ENCODE assay signal across 1 cellular context in the genomic region with DNA sequence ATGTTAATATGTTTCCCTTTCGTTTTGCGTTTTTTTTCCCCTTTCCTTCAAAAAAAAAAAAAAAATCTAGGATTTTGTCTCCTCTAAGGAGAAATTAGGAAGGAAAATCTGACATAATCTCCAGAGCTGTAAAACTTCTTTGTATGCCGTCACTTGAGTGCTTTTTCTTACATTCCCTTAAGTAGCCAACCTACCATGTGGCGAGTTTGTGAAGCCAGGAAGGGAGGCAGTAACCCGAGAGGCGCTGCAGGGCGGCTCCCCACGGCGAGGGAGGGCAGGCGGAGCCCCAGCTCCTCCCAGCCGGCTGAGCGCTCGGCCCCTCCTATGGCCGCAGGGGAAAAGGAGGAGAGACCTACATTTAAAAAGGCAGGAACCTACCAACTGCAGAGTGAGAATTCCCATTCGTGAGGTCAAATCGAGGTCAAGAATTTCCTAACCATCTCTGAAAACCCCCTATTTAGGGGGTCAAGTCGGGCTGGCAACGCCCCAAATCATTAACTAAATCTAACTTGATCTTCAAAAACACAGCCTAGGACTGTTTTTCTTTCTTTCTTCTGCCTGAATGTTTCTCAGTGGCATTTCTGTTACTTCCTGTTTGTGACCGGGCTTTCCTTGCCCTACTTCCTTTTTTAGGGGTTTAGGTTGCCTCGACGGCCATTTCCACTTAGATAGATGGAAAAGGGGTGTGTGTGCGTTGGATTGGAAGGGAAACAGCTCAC.
TF ChIP-seq lines count a peak whose summit lies in the region.

No MANE protein-coding gene starts in this region.

TF ChIP-seq in K562, 482 proteins besides CTCF, POLR2A, EP300 and RAD21 (continued from another document and continues in another):
- TF ChIP-seq, protein P1, sequence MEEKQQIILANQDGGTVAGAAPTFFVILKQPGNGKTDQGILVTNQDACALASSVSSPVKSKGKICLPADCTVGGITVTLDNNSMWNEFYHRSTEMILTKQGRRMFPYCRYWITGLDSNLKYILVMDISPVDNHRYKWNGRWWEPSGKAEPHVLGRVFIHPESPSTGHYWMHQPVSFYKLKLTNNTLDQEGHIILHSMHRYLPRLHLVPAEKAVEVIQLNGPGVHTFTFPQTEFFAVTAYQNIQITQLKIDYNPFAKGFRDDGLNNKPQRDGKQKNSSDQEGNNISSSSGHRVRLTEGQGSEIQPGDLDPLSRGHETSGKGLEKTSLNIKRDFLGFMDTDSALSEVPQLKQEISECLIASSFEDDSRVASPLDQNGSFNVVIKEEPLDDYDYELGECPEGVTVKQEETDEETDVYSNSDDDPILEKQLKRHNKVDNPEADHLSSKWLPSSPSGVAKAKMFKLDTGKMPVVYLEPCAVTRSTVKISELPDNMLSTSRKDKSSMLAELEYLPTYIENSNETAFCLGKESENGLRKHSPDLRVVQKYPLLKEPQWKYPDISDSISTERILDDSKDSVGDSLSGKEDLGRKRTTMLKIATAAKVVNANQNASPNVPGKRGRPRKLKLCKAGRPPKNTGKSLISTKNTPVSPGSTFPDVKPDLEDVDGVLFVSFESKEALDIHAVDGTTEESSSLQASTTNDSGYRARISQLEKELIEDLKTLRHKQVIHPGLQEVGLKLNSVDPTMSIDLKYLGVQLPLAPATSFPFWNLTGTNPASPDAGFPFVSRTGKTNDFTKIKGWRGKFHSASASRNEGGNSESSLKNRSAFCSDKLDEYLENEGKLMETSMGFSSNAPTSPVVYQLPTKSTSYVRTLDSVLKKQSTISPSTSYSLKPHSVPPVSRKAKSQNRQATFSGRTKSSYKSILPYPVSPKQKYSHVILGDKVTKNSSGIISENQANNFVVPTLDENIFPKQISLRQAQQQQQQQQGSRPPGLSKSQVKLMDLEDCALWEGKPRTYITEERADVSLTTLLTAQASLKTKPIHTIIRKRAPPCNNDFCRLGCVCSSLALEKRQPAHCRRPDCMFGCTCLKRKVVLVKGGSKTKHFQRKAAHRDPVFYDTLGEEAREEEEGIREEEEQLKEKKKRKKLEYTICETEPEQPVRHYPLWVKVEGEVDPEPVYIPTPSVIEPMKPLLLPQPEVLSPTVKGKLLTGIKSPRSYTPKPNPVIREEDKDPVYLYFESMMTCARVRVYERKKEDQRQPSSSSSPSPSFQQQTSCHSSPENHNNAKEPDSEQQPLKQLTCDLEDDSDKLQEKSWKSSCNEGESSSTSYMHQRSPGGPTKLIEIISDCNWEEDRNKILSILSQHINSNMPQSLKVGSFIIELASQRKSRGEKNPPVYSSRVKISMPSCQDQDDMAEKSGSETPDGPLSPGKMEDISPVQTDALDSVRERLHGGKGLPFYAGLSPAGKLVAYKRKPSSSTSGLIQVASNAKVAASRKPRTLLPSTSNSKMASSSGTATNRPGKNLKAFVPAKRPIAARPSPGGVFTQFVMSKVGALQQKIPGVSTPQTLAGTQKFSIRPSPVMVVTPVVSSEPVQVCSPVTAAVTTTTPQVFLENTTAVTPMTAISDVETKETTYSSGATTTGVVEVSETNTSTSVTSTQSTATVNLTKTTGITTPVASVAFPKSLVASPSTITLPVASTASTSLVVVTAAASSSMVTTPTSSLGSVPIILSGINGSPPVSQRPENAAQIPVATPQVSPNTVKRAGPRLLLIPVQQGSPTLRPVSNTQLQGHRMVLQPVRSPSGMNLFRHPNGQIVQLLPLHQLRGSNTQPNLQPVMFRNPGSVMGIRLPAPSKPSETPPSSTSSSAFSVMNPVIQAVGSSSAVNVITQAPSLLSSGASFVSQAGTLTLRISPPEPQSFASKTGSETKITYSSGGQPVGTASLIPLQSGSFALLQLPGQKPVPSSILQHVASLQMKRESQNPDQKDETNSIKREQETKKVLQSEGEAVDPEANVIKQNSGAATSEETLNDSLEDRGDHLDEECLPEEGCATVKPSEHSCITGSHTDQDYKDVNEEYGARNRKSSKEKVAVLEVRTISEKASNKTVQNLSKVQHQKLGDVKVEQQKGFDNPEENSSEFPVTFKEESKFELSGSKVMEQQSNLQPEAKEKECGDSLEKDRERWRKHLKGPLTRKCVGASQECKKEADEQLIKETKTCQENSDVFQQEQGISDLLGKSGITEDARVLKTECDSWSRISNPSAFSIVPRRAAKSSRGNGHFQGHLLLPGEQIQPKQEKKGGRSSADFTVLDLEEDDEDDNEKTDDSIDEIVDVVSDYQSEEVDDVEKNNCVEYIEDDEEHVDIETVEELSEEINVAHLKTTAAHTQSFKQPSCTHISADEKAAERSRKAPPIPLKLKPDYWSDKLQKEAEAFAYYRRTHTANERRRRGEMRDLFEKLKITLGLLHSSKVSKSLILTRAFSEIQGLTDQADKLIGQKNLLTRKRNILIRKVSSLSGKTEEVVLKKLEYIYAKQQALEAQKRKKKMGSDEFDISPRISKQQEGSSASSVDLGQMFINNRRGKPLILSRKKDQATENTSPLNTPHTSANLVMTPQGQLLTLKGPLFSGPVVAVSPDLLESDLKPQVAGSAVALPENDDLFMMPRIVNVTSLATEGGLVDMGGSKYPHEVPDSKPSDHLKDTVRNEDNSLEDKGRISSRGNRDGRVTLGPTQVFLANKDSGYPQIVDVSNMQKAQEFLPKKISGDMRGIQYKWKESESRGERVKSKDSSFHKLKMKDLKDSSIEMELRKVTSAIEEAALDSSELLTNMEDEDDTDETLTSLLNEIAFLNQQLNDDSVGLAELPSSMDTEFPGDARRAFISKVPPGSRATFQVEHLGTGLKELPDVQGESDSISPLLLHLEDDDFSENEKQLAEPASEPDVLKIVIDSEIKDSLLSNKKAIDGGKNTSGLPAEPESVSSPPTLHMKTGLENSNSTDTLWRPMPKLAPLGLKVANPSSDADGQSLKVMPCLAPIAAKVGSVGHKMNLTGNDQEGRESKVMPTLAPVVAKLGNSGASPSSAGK (IDR thresholded peaks at IDR 0.05) = peak; percentile 88
- TF ChIP-seq, protein P2, sequence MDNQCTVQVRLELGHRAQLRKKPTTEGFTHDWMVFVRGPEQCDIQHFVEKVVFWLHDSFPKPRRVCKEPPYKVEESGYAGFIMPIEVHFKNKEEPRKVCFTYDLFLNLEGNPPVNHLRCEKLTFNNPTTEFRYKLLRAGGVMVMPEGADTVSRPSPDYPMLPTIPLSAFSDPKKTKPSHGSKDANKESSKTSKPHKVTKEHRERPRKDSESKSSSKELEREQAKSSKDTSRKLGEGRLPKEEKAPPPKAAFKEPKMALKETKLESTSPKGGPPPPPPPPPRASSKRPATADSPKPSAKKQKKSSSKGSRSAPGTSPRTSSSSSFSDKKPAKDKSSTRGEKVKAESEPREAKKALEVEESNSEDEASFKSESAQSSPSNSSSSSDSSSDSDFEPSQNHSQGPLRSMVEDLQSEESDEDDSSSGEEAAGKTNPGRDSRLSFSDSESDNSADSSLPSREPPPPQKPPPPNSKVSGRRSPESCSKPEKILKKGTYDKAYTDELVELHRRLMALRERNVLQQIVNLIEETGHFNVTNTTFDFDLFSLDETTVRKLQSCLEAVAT (IDR thresholded peaks at IDR 0.05) = no peak; a peak in 1 of 4 replicates
- TF ChIP-seq, protein P3, sequence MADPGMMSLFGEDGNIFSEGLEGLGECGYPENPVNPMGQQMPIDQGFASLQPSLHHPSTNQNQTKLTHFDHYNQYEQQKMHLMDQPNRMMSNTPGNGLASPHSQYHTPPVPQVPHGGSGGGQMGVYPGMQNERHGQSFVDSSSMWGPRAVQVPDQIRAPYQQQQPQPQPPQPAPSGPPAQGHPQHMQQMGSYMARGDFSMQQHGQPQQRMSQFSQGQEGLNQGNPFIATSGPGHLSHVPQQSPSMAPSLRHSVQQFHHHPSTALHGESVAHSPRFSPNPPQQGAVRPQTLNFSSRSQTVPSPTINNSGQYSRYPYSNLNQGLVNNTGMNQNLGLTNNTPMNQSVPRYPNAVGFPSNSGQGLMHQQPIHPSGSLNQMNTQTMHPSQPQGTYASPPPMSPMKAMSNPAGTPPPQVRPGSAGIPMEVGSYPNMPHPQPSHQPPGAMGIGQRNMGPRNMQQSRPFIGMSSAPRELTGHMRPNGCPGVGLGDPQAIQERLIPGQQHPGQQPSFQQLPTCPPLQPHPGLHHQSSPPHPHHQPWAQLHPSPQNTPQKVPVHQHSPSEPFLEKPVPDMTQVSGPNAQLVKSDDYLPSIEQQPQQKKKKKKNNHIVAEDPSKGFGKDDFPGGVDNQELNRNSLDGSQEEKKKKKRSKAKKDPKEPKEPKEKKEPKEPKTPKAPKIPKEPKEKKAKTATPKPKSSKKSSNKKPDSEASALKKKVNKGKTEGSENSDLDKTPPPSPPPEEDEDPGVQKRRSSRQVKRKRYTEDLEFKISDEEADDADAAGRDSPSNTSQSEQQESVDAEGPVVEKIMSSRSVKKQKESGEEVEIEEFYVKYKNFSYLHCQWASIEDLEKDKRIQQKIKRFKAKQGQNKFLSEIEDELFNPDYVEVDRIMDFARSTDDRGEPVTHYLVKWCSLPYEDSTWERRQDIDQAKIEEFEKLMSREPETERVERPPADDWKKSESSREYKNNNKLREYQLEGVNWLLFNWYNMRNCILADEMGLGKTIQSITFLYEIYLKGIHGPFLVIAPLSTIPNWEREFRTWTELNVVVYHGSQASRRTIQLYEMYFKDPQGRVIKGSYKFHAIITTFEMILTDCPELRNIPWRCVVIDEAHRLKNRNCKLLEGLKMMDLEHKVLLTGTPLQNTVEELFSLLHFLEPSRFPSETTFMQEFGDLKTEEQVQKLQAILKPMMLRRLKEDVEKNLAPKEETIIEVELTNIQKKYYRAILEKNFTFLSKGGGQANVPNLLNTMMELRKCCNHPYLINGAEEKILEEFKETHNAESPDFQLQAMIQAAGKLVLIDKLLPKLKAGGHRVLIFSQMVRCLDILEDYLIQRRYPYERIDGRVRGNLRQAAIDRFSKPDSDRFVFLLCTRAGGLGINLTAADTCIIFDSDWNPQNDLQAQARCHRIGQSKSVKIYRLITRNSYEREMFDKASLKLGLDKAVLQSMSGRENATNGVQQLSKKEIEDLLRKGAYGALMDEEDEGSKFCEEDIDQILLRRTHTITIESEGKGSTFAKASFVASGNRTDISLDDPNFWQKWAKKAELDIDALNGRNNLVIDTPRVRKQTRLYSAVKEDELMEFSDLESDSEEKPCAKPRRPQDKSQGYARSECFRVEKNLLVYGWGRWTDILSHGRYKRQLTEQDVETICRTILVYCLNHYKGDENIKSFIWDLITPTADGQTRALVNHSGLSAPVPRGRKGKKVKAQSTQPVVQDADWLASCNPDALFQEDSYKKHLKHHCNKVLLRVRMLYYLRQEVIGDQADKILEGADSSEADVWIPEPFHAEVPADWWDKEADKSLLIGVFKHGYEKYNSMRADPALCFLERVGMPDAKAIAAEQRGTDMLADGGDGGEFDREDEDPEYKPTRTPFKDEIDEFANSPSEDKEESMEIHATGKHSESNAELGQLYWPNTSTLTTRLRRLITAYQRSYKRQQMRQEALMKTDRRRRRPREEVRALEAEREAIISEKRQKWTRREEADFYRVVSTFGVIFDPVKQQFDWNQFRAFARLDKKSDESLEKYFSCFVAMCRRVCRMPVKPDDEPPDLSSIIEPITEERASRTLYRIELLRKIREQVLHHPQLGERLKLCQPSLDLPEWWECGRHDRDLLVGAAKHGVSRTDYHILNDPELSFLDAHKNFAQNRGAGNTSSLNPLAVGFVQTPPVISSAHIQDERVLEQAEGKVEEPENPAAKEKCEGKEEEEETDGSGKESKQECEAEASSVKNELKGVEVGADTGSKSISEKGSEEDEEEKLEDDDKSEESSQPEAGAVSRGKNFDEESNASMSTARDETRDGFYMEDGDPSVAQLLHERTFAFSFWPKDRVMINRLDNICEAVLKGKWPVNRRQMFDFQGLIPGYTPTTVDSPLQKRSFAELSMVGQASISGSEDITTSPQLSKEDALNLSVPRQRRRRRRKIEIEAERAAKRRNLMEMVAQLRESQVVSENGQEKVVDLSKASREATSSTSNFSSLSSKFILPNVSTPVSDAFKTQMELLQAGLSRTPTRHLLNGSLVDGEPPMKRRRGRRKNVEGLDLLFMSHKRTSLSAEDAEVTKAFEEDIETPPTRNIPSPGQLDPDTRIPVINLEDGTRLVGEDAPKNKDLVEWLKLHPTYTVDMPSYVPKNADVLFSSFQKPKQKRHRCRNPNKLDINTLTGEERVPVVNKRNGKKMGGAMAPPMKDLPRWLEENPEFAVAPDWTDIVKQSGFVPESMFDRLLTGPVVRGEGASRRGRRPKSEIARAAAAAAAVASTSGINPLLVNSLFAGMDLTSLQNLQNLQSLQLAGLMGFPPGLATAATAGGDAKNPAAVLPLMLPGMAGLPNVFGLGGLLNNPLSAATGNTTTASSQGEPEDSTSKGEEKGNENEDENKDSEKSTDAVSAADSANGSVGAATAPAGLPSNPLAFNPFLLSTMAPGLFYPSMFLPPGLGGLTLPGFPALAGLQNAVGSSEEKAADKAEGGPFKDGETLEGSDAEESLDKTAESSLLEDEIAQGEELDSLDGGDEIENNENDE (IDR thresholded peaks at IDR 0.05; ENCODE audit: low read depth, low read length) = no peak
- TF ChIP-seq, protein P4, sequence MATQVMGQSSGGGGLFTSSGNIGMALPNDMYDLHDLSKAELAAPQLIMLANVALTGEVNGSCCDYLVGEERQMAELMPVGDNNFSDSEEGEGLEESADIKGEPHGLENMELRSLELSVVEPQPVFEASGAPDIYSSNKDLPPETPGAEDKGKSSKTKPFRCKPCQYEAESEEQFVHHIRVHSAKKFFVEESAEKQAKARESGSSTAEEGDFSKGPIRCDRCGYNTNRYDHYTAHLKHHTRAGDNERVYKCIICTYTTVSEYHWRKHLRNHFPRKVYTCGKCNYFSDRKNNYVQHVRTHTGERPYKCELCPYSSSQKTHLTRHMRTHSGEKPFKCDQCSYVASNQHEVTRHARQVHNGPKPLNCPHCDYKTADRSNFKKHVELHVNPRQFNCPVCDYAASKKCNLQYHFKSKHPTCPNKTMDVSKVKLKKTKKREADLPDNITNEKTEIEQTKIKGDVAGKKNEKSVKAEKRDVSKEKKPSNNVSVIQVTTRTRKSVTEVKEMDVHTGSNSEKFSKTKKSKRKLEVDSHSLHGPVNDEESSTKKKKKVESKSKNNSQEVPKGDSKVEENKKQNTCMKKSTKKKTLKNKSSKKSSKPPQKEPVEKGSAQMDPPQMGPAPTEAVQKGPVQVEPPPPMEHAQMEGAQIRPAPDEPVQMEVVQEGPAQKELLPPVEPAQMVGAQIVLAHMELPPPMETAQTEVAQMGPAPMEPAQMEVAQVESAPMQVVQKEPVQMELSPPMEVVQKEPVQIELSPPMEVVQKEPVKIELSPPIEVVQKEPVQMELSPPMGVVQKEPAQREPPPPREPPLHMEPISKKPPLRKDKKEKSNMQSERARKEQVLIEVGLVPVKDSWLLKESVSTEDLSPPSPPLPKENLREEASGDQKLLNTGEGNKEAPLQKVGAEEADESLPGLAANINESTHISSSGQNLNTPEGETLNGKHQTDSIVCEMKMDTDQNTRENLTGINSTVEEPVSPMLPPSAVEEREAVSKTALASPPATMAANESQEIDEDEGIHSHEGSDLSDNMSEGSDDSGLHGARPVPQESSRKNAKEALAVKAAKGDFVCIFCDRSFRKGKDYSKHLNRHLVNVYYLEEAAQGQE (CRISPR knock-in tag; IDR thresholded peaks at IDR 0.05; ENCODE audit: low read depth) = no peak
- TF ChIP-seq NCOA4 (IDR thresholded peaks at IDR 0.05; ENCODE audit: partially characterized antibody) = no peak
- no peak for TF ChIP-seq NFXL1 (CRISPR knock-in tag; IDR thresholded peaks at IDR 0.05)
- TF ChIP-seq, protein P5, sequence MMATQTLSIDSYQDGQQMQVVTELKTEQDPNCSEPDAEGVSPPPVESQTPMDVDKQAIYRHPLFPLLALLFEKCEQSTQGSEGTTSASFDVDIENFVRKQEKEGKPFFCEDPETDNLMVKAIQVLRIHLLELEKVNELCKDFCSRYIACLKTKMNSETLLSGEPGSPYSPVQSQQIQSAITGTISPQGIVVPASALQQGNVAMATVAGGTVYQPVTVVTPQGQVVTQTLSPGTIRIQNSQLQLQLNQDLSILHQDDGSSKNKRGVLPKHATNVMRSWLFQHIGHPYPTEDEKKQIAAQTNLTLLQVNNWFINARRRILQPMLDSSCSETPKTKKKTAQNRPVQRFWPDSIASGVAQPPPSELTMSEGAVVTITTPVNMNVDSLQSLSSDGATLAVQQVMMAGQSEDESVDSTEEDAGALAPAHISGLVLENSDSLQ (IDR thresholded peaks at IDR 0.05) = no peak
- TF ChIP-seq SRSF7 (optimal IDR thresholded peaks at IDR 0.05; ENCODE audit: low read depth, low read length) = no peak
- TF ChIP-seq CHD4 (IDR thresholded peaks at IDR 0.05; ENCODE audit: insufficient read depth, insufficient replicate concordance, low read depth, low read length, poor library complexity, severe bottlenecking) = no peak
- TF ChIP-seq CBFB (CRISPR knock-in tag; IDR thresholded peaks at IDR 0.05) = no peak
- TF ChIP-seq HNRNPK (IDR thresholded peaks at IDR 0.05; ENCODE audit: low read depth, low read length, poor library complexity, severe bottlenecking) = no peak
- TF ChIP-seq SMARCE1 (IDR thresholded peaks at IDR 0.05) = no peak
- TF ChIP-seq ADNP (tag; IDR thresholded peaks at IDR 0.05) = no peak
